ENCODE assay signal across 21 cellular contexts in genomic region chr3:58665410-58665809, GRCh38. TPM values are rescaled to one million over a fixed set of nuclear protein-coding genes. Genes with fewer than 3 reads are reported as not detected.
DNase-seq lines count a peak whose midpoint lies in the region; ATAC-seq and TF ChIP-seq lines count a peak whose summit lies in the region.
"Had no signal": no experiment of that assay in that cellular context is flagged by ENCODE, and none has a peak within 500 bp of the region (broad histone marks: within the 10 kb centered on the region; RNA-seq: fewer than 3 reads in every experiment).

No MANE protein-coding gene starts in this region.

- no peaks in the 10 kb centered on the region for H3K9me3 Mint-ChIP-seq in activated T-cell treated with anti-CD3 and anti-CD28 coated beads, Interleukin-2, amount 50 U/mL, for 4 hours

- no peaks in the 10 kb centered on the region for H3K4me1 Mint-ChIP-seq in activated T-cell treated with anti-CD3 and anti-CD28 coated beads, Interleukin-2, amount 50 U/mL, for 4 hours (ENCODE audit: low read depth)

- no peak for TF ChIP-seq EP300 in transverse colon (IDR thresholded peaks at IDR 0.05; ENCODE audit: low read depth)

- peak; percentile 75 for TF ChIP-seq POLR2A in transverse colon (IDR thresholded peaks at IDR 0.05)

- peak; percentile 5 for ATAC-seq in mucosa of descending colon
- ATAC-seq in activated T-cell treated with anti-CD3 and anti-CD28 coated beads, Interleukin-2, amount 50 U/mL, for 4 hours = no peak

- TF ChIP-seq CTCF in mucosa of descending colon (IDR thresholded peaks at IDR 0.05) (no peak), transverse colon (IDR thresholded peaks at IDR 0.05) (no peak)

- H3K27ac ChIP-seq in duodenal mucosa (ENCODE audit: low read depth, low read length) (no peak overlapping the region), transverse colon (peak overlapping the region; percentile 88 to 93 (median 90))
- H3K27ac ChIP-seq: 22Rv1, C4-2B, SJCRH30 had no signal

- H3K27me3 ChIP-seq in duodenal mucosa (ENCODE audit: control insufficient read depth in 1 of 2, insufficient read depth in 2 of 2, low read length in 2 of 2) = no peaks in the 10 kb centered on the region
- no peaks in the 10 kb centered on the region for H3K27me3 ChIP-seq in transverse colon
- H3K27me3 ChIP-seq: MG63, SJCRH30 had no signal

- H3K36me3 ChIP-seq in duodenal mucosa (ENCODE audit: control insufficient read depth in 1 of 2, insufficient read depth in 2 of 2, low read length in 2 of 2) = no peaks in the 10 kb centered on the region
- no peaks in the 10 kb centered on the region for H3K36me3 ChIP-seq in mucosa of descending colon (ENCODE audit: low read depth)
- H3K36me3 ChIP-seq in transverse colon = no peaks in the 10 kb centered on the region
- H3K36me3 ChIP-seq: MG63, SJCRH30 had no signal

- H3K36me3 Mint-ChIP-seq in activated T-cell treated with anti-CD3 and anti-CD28 coated beads, Interleukin-2, amount 50 U/mL, for 4 hours (ENCODE audit: insufficient read depth) = no peaks in the 10 kb centered on the region

- H3K9me3 ChIP-seq in duodenal mucosa (ENCODE audit: control insufficient read depth in 1 of 2, low read length in 2 of 2) (no peaks in the 10 kb centered on the region), mucosa of descending colon (no peaks in the 10 kb centered on the region), transverse colon (no peaks in the 10 kb centered on the region)
- H3K9me3 ChIP-seq: MG63, SJCRH30 had no signal

- intact Hi-C loops in mucosa of descending colon (cut with DNase I, micrococcal nuclease) (no loop called here), transverse colon (cut with DNase I; ENCODE audit: low total_unique reads) (no loop called here)

- in situ Hi-C loops in transverse colon (cut with MboI; ENCODE audit: low pct_ligation_motif_present in 1 of 4, low pct_unique_long_range_greater_than_20kb in 1 of 4, low sequenced_read_pairs in 3 of 4) = no loop called here

- H3K9ac ChIP-seq in duodenal mucosa (ENCODE audit: low read depth in 1 of 2, low read length in 2 of 2) = peak overlapping the region in 1 of 2 donors; percentile 90

- H3K4me3 ChIP-seq in duodenal mucosa (ENCODE audit: low read depth in 1 of 2, low read length in 2 of 2) = peak overlapping the region; percentile 72 to 84
- peak overlapping the region; percentile 37 for H3K4me3 ChIP-seq in mucosa of descending colon
- H3K4me3 ChIP-seq in transverse colon = peak overlapping the region in 3 of 4 donors; percentile 40 to 53 (median 43)
- H3K4me3 ChIP-seq: MG63, SJCRH30 had no signal

- peaks cover 7% of the 10 kb centered on the region for H3K27me3 Mint-ChIP-seq in activated T-cell treated with anti-CD3 and anti-CD28 coated beads, Interleukin-2, amount 50 U/mL, for 4 hours (ENCODE audit: low read depth)

- 50 to 52% methylated on average over 1 of the region's 1 CpG for WGBS in transverse colon (ENCODE audit: low coverage in 1 of 2), 2 donors

- no peak overlapping the region for H3K4me3 Mint-ChIP-seq in activated T-cell treated with anti-CD3 and anti-CD28 coated beads, Interleukin-2, amount 50 U/mL, for 4 hours

- H3K4me1 ChIP-seq in duodenal mucosa (ENCODE audit: control insufficient read depth in 1 of 2, insufficient read depth in 2 of 2, low read length in 2 of 2) = peaks cover 45 to 59% of the 10 kb centered on the region in 2 donors
- H3K4me1 ChIP-seq in mucosa of descending colon (ENCODE audit: low read depth) = peaks cover 26% of the 10 kb centered on the region
- peaks cover 10 to 66% (median 49%) of the 10 kb centered on the region in 4 donors for H3K4me1 ChIP-seq in transverse colon
- H3K4me1 ChIP-seq: SJCRH30 had no signal

- DNase-seq in activated effector memory CD4-positive, alpha-beta T cell treated with anti-CD3 and anti-CD28 coated beads, Interleukin-2, amount 50 U/mL, for 16 hours = peak; percentile 13
- DNase-seq in activated effector memory CD4-positive, alpha-beta T cell treated with Interleukin-2 at 50 U/mL for 16 hours = no peak
- no peak for DNase-seq in mucosa of descending colon
- DNase-seq in transverse colon = no peak
- no peak for DNase-seq in activated T-cell treated with anti-CD3 and anti-CD28 coated beads, Interleukin-2, amount 50 U/mL, for 4 hours
- no peak for DNase-seq in activated CD4-positive, alpha-beta T cell treated with anti-CD3 and anti-CD28 coated beads, Interleukin-2, amount 50 U/mL, for 48 hours
- DNase-seq in NCI-H446 treated with DMSO at 0.1 percent for 48 hours (lab: John Stamatoyannopoulos, UW) = no peak
- DNase-seq: ACHN; DMS53; EL; Karpas-422; MG63; NCI-H1417 treated with DMSO at 0.1 percent for 48 hours; NCI-H187; NCI-H748 treated with DMSO at 0.1 percent for 48 hours; NK-92 treated with Interleukin-12 subunit alpha and Interleukin-12 subunit beta, amount 100 ng/mL, for 24 hours; SJCRH30 had no signal

RNA-seq across cellular contexts. Expression of gene FAM3D, which starts 1.2 kb away (rescaled TPM):
- total RNA-seq in mucosa of descending colon (100 to 1,000 TPM; 253 to 761 (median 323) TPM), transverse colon (100 to 1,000 TPM; 243 to 431 (median 364) TPM)
- not detected for total RNA-seq in activated T-cell treated with anti-CD3 and anti-CD28 coated beads, Interleukin-2, amount 50 U/mL, for 4 hours
- total RNA-seq: NCI-H460, SJCRH30 had no signal

Comparison
In these comparisons a context has a peak if more than half of its experiments do, and no peak if none do; other contexts are left out.
1. RNA of gene FAM3D, which starts 1.2 kb away (total RNA-seq): 243 to 431 TPM in transverse colon and 253 to 761 TPM in mucosa of descending colon; not detected in activated T-cell treated with anti-CD3 and anti-CD28 coated beads, Interleukin-2, amount 50 U/mL, for 4 hours; every median in the first group is over 100 times any median in the second.
2. Peak in every context shown above with its lines, with median percentiles within 50 percentile points of each other: H3K4me3 ChIP-seq.